7 cellular contexts compared by ENCODE assay signal in genomic region chr19:663682-664117, GRCh38. TPM values are rescaled to one million over a fixed set of nuclear protein-coding genes. Genes with fewer than 3 reads are reported as not detected.
DNase-seq lines count a peak whose midpoint lies in the region; ATAC-seq and TF ChIP-seq lines count a peak whose summit lies in the region.
"Had no signal": no experiment of that assay in that cellular context is flagged by ENCODE, and none has a peak within 500 bp of the region (broad histone marks: within the 10 kb centered on the region; RNA-seq: fewer than 3 reads in every experiment).

No MANE protein-coding gene starts in this region.

- TF ChIP-seq CTCF in dorsolateral prefrontal cortex (IDR thresholded peaks at IDR 0.05 in 54 of 56, conservative IDR thresholded peaks at IDR 0.05 in 2 of 56; ENCODE audit: low read depth in 1 of 56, partially characterized antibody in 56 of 56) (peak in 2 of 56 donors; percentile 3), retinal pigment epithelial cell (conservative IDR thresholded peaks at IDR 0.05; ENCODE audit: low read depth, low read length) (no peak)

- no peak for ATAC-seq in GM19328 (IDR thresholded peaks at IDR 0.05; ENCODE audit: unreplicated experiment)

- intact Hi-C loops in dorsolateral prefrontal cortex (cut with DNase I) = loop anchor here (1.0 to 10.0 kb wide), 7 partner anchors 30 to 261 kb away; partner anchors contain the start of genes BSG (in 2 of the 2), PTBP1 (in 2 of the 2), ARID3A (in 1 of the 2) and POLRMT (in 1 of the 2)

- no peak for DNase-seq in Jurkat, Clone E6-1 (ENCODE audit: low read depth, low spot score)
- DNase-seq in dorsolateral prefrontal cortex (peak in 1 of 10 donors; percentile 43), retinal pigment epithelial cell (ENCODE audit: low read depth) (no peak), NCI-H1436 (lab: John Stamatoyannopoulos, UW) (no peak)
- no peak for DNase-seq in activated CD8-positive, alpha-beta memory T cell treated with anti-CD3 and anti-CD28 coated beads, Interleukin-2, amount 50 U/mL, for 4 hours

- no peaks in the 10 kb centered on the region for H3K27me3 ChIP-seq in dorsolateral prefrontal cortex

- H3K4me3 ChIP-seq in Jurkat, Clone E6-1 (ENCODE audit: low read length) = peak overlapping the region; percentile 58
- H3K4me3 ChIP-seq in dorsolateral prefrontal cortex = peak overlapping the region; percentile 49 to 100 (median 95)
- peak overlapping the region; percentile 55 for H3K4me3 ChIP-seq in retinal pigment epithelial cell (ENCODE audit: low read length)

- peak overlapping the region; percentile 86 to 99 (median 97) for H3K27ac ChIP-seq in dorsolateral prefrontal cortex

RNA-seq across cellular contexts. Expression of gene RNF126, which starts 0.7 kb away (rescaled TPM):
- polyA plus RNA-seq in Jurkat, Clone E6-1 (2012; ENCODE audit: insufficient read depth, insufficient read length) = 66.0 TPM
- 10 to 100 TPM; 22.4 to 58.2 (median 41.2) TPM for total RNA-seq in dorsolateral prefrontal cortex

RNA-seq across cellular contexts. Expression of gene FSTL3, which starts 12.5 kb away (rescaled TPM):
- polyA plus RNA-seq in Jurkat, Clone E6-1 (2012; ENCODE audit: insufficient read depth, insufficient read length) = 5.1 TPM
- total RNA-seq in dorsolateral prefrontal cortex = 10 to 100 TPM in 118 of 120 experiments, 1 to 10 TPM in 2; 9.3 to 35.4 (median 18.1) TPM

RNA-seq across cellular contexts. Expression of gene FGF22, which starts 24.0 kb away (rescaled TPM):
- polyA plus RNA-seq in Jurkat, Clone E6-1 (2012; ENCODE audit: insufficient read depth, insufficient read length) = 0.74 TPM
- total RNA-seq in dorsolateral prefrontal cortex = 10 to 100 TPM in 2 of 120 experiments, 1 to 10 TPM in 118; 3.6 to 10.1 (median 5.8) TPM
- total RNA-seq: M059J had no signal

RNA-seq across cellular contexts. Expression of gene POLRMT, which starts 30.4 kb away (rescaled TPM):
- polyA plus RNA-seq in Jurkat, Clone E6-1 (2012; ENCODE audit: insufficient read depth, insufficient read length) = 112 TPM
- total RNA-seq in dorsolateral prefrontal cortex = 10 to 100 TPM; 27.8 to 91.2 (median 61.9) TPM

RNA-seq across cellular contexts. Expression of gene PRSS57, which starts 31.6 kb away (rescaled TPM):
- 1.2 TPM for polyA plus RNA-seq in Jurkat, Clone E6-1 (2012; ENCODE audit: insufficient read depth, insufficient read length)
- total RNA-seq in dorsolateral prefrontal cortex = under 1 TPM in 1 of 120 experiments, not detected in 119; 0.50 TPM
- total RNA-seq: M059J had no signal
